ENCODE assay signal across 19 cellular contexts in genomic region chr1:88661951-88662664, GRCh38. TPM values are rescaled to one million over a fixed set of nuclear protein-coding genes. Genes with fewer than 3 reads are reported as not detected.
A peak's percentile ranks its signal among the peaks of the same experiment; 100 is the strongest.
DNase-seq lines count a peak whose midpoint lies in the region; ATAC-seq and TF ChIP-seq lines count a peak whose summit lies in the region.
"Had no signal": no experiment of that assay in that cellular context is flagged by ENCODE, and none has a peak within 500 bp of the region (broad histone marks: within the 10 kb centered on the region; RNA-seq: fewer than 3 reads in every experiment).

No MANE protein-coding gene starts in this region.

- no peaks in the 10 kb centered on the region for H3K27me3 Mint-ChIP-seq in H9 (ENCODE audit: low read depth)
- H3K27me3 Mint-ChIP-seq in activated CD4-positive, alpha-beta memory T cell treated with anti-CD3 and anti-CD28 coated beads for 36 hours = peaks cover 2% of the 10 kb centered on the region
- H3K27me3 Mint-ChIP-seq: stimulated activated naive CD8-positive, alpha-beta T cell treated with anti-CD3 and anti-CD28 coated beads, Interleukin-15, Interleukin-2, amounts not matched to agents 100 ng/mL and 50 ng/mL, for 24 hours had no signal

- H4K91ac ChIP-seq in H9 (ENCODE audit: insufficient read length, low read depth, low read length) = no peak overlapping the region

- H3K4me1 ChIP-seq in H9 (ENCODE audit: insufficient read depth, low read length) (no peaks in the 10 kb centered on the region), PC-9 (replicated peaks; ENCODE audit: insufficient read depth) (peaks cover 16% of the 10 kb centered on the region), mesodermal cell (ENCODE audit: control insufficient read depth, insufficient read depth, low read length, poor library complexity, severe bottlenecking) (peaks cover 6% of the 10 kb centered on the region)
- H3K4me1 ChIP-seq: Caco-2 had no signal

- H3K4ac ChIP-seq in H9 (ENCODE audit: low read depth, low read length) = no peak overlapping the region

- H3K23ac ChIP-seq in H9 (ENCODE audit: insufficient read length, low read depth, low read length) = no peak overlapping the region

- no peak overlapping the region for H2BK20ac ChIP-seq in H9 (ENCODE audit: low read depth, low read length, poor library complexity, severe bottlenecking)

- H4K8ac ChIP-seq in H9 (replicated peaks; ENCODE audit: insufficient read length, low read depth, low read length) = no peak overlapping the region

- DNase-seq in H9 = no peak
- no peak for DNase-seq in PC-9
- no peak for DNase-seq in NCI-H524 (lab: John Stamatoyannopoulos, UW)
- no peak for DNase-seq in AG08395 (ENCODE audit: low spot score)
- no peak for DNase-seq in activated CD4-positive, alpha-beta memory T cell treated with anti-CD3 and anti-CD28 coated beads for 36 hours
- no peak for DNase-seq in NCI-H748 (lab: John Stamatoyannopoulos, UW; ENCODE audit: unreplicated experiment)
- DNase-seq: activated naive CD4-positive, alpha-beta T cell treated with anti-CD3 and anti-CD28 coated beads, Interleukin-2, amount 50 U/mL, for 16 hours; Caco-2; cortex of kidney; foreskin melanocyte; NCI-H748 treated with DMSO at 0.1 percent for 48 hours; posterior cingulate gyrus; SIG-M5; stimulated activated CD4-positive, alpha-beta T cell treated with anti-CD3 and anti-CD28 coated beads, Interleukin-2, amount 100 ng/mL, for 24 hours had no signal

- H3K56ac ChIP-seq in H9 (ENCODE audit: insufficient read length, low read depth, low read length) = no peak overlapping the region

- H3K79me2 ChIP-seq in H9 (ENCODE audit: insufficient read depth, low read length) (no peaks in the 10 kb centered on the region), PC-9 (ENCODE audit: low read depth) (no peaks in the 10 kb centered on the region)

- no peaks in the 10 kb centered on the region for H3K9me3 Mint-ChIP-seq in H9
- no peaks in the 10 kb centered on the region for H3K9me3 Mint-ChIP-seq in activated CD4-positive, alpha-beta memory T cell treated with anti-CD3 and anti-CD28 coated beads for 36 hours
- H3K9me3 Mint-ChIP-seq: stimulated activated naive CD8-positive, alpha-beta T cell treated with anti-CD3 and anti-CD28 coated beads, Interleukin-15, Interleukin-2, amounts not matched to agents 100 ng/mL and 50 ng/mL, for 24 hours had no signal

- H3K36me3 ChIP-seq in PC-9 (ENCODE audit: low read depth) (no peaks in the 10 kb centered on the region), mesodermal cell (ENCODE audit: control insufficient read depth, insufficient read depth, low read length) (no peaks in the 10 kb centered on the region)

- CTCF ChIA-PET in PC-9 (lab: Charles Lee) = no interaction called here
- CTCF ChIA-PET in activated CD4-positive, alpha-beta memory T cell treated with anti-CD3 and anti-CD28 coated beads for 36 hours (lab: Charles Lee) = no interaction called here

- no peaks in the 10 kb centered on the region for H3K36me3 Mint-ChIP-seq in H9 (ENCODE audit: insufficient read depth in 1 of 3, low read depth in 3 of 3)
- no peaks in the 10 kb centered on the region for H3K36me3 Mint-ChIP-seq in activated CD4-positive, alpha-beta memory T cell treated with anti-CD3 and anti-CD28 coated beads for 36 hours

- H2BK120ac ChIP-seq in H9 (ENCODE audit: low read depth, low read length, poor library complexity, severe bottlenecking) = no peak overlapping the region

- no peaks in the 10 kb centered on the region for H4K20me1 ChIP-seq in H9 (ENCODE audit: control insufficient read depth, insufficient read depth, insufficient read length)
- no peaks in the 10 kb centered on the region for H4K20me1 ChIP-seq in PC-9 (ENCODE audit: insufficient read depth)

- H3K4me3 ChIP-seq in PC-9 (no peak overlapping the region), mesodermal cell (ENCODE audit: extremely low read depth, insufficient read depth, low read length, poor library complexity, severe bottlenecking) (no peak overlapping the region)

- no peaks in the 10 kb centered on the region for H3K9me2 ChIP-seq in PC-9 (ENCODE audit: insufficient read depth)

- H2BK15ac ChIP-seq in H9 (ENCODE audit: low read depth, low read length) = no peak overlapping the region

- H3K23me2 ChIP-seq in H9 (ENCODE audit: insufficient read length, low read depth, low read length, poor library complexity, severe bottlenecking) = no peaks in the 10 kb centered on the region

- H3K14ac ChIP-seq in H9 (ENCODE audit: insufficient read depth, low read length) = no peak overlapping the region

- no peak overlapping the region for H4K5ac ChIP-seq in H9 (ENCODE audit: insufficient read length, low read depth, low read length)

- H3K18ac ChIP-seq in H9 (ENCODE audit: insufficient read length, low read depth, low read length) = no peak overlapping the region

- H2AFZ ChIP-seq in H9 (ENCODE audit: low read length) (no peak overlapping the region), PC-9 (0 out of 2 replicates have a peak overlapping the region, but pooled peaks have one; percentile 7)

- no peak overlapping the region for H2BK5ac ChIP-seq in H9 (ENCODE audit: insufficient read length, low read length)

- ATAC-seq in GM19023 (IDR thresholded peaks at IDR 0.05; ENCODE audit: unreplicated experiment) = peak; percentile 51
- ATAC-seq: activated CD4-positive, CD25-positive, alpha-beta regulatory T cell treated with anti-CD3 and anti-CD28 coated beads, Interleukin-2, amount 50 U/mL, for 24 hours had no signal

- H3K27ac ChIP-seq in H9 (ENCODE audit: insufficient read length, low read depth, low read length) (no peak overlapping the region), PC-9 (no peak overlapping the region), mesodermal cell (ENCODE audit: low read depth, low read length, severe bottlenecking) (peak overlapping the region; percentile 84)
- H3K27ac ChIP-seq: HL-60 had no signal

- H3K4me3 Mint-ChIP-seq in H9 = no peak overlapping the region
- no peak overlapping the region for H3K4me3 Mint-ChIP-seq in activated CD4-positive, alpha-beta memory T cell treated with anti-CD3 and anti-CD28 coated beads for 36 hours

- no peak overlapping the region for H2AK5ac ChIP-seq in H9 (ENCODE audit: insufficient read length, low read length)

- H2BK12ac ChIP-seq in H9 (ENCODE audit: insufficient read length, low read depth, low read length) = no peak overlapping the region

- POLR2A ChIA-PET in PC-9 (lab: Charles Lee; ENCODE audit: unreplicated experiment) = interaction anchor here (0.7 kb wide), 1 partner anchor 362 kb away, joined by 3 read pairs; no protein-coding TSS in a partner anchor
- POLR2A ChIA-PET in activated CD4-positive, alpha-beta memory T cell treated with anti-CD3 and anti-CD28 coated beads for 36 hours (lab: Charles Lee) = no interaction called here

- no peaks in the 10 kb centered on the region for H3K79me1 ChIP-seq in H9 (ENCODE audit: insufficient read depth, low read depth, low read length, poor library complexity, severe bottlenecking)

- TF ChIP-seq CTCF in H9 (conservative IDR thresholded peaks at IDR 0.05) = no peak
- no peak for TF ChIP-seq CTCF in PC-9 (conservative IDR thresholded peaks at IDR 0.05)

- H3T11ph ChIP-seq in H9 (ENCODE audit: low read length) = no peak overlapping the region

- H3K27me3 ChIP-seq in H9 (ENCODE audit: insufficient read depth, low read length) (no peaks in the 10 kb centered on the region), PC-9 (ENCODE audit: insufficient read depth, low read depth) (no peaks in the 10 kb centered on the region)

- no peaks in the 10 kb centered on the region for H3F3A ChIP-seq in PC-9 (ENCODE audit: insufficient read depth, low read depth)

- WGBS in H9 (ENCODE audit: extremely low coverage, insufficient read length, low lambda C conversion rate) = no CpG with 5 or more reads among the region's 2 CpGs
- no CpG with 5 or more reads among the region's 2 CpGs for WGBS in mesodermal cell (ENCODE audit: insufficient coverage in 2 of 2), 2 experiments

- H3K4me1 Mint-ChIP-seq in H9 = peaks cover 12 to 20% of the 10 kb centered on the region in 2 experiments
- peaks cover 29% of the 10 kb centered on the region for H3K4me1 Mint-ChIP-seq in activated CD4-positive, alpha-beta memory T cell treated with anti-CD3 and anti-CD28 coated beads for 36 hours (ENCODE audit: low read depth)

- peak overlapping the region in 2 of 3 experiments; percentile 13 to 50; a peak in 4 of 7 replicates for H3K27ac Mint-ChIP-seq in H9
- H3K27ac Mint-ChIP-seq in activated CD4-positive, alpha-beta memory T cell treated with anti-CD3 and anti-CD28 coated beads for 36 hours = no peak overlapping the region

- H3K9ac ChIP-seq in H9 (ENCODE audit: extremely low read depth, insufficient read length, low read length) = no peak overlapping the region

- H3K9me3 ChIP-seq in H9 (ENCODE audit: control insufficient read depth, low read depth, low read length) (no peaks in the 10 kb centered on the region), PC-9 (ENCODE audit: insufficient read depth, low read depth) (no peaks in the 10 kb centered on the region), mesodermal cell (ENCODE audit: control insufficient read depth, low read length) (no peaks in the 10 kb centered on the region)
- H3K9me3 ChIP-seq: Caco-2 had no signal

- no TSS peak for BruUV-seq in PC-9 (replicated peaks; lab: Mats Ljungman, UMichigan)

- intact Hi-C loops in PC-9 (cut with micrococcal nuclease; ENCODE audit: unreplicated experiment) = no loop called here
- intact Hi-C loops in activated CD4-positive, alpha-beta memory T cell treated with anti-CD3 and anti-CD28 coated beads for 36 hours (cut with micrococcal nuclease) = loop anchor here (1.0 to 5.0 kb wide), 2 partner anchors 21 to 230 kb away; partner anchors contain the start of gene GTF2B

- H3K4me2 ChIP-seq in H9 (ENCODE audit: insufficient read depth, insufficient read length, low read length) = no peak overlapping the region
- H3K4me2 ChIP-seq in PC-9 = no peak overlapping the region

RNA-seq across cellular contexts. Expression of gene PKN2, which starts 22.0 kb away (rescaled TPM):
- total RNA-seq in H9 (2021) = 32.0 and 32.5 TPM in 2 replicates
- total RNA-seq in PC-9 (2021) = 79.3 and 81.8 TPM in 2 replicates
- 43.8 TPM for polyA plus RNA-seq in mesodermal cell (2013, experiment 1 of 2)
- polyA plus RNA-seq in mesodermal cell (2013, experiment 2 of 2) = 55.8 TPM
- total RNA-seq in activated CD4-positive, alpha-beta memory T cell treated with anti-CD3 and anti-CD28 coated beads for 36 hours = 10 to 100 TPM; 16.2 to 17.9 TPM
